Comparison of ENCODE assay signal across 1 cellular context in genomic region chr3:171981271-171981605, GRCh38.
A peak's percentile ranks its signal among the peaks of the same experiment; 100 is the strongest.
TF ChIP-seq lines count a peak whose summit lies in the region.

No MANE protein-coding gene starts in this region.

TF ChIP-seq in K562, 482 proteins besides CTCF, POLR2A, EP300 and RAD21 (continued from another document):
- TF ChIP-seq ZBTB9 (CRISPR knock-in tag; IDR thresholded peaks at IDR 0.05) = peak; percentile 6; the same call in 1 of the 2 replicates
- no peak for TF ChIP-seq RBM25 (IDR thresholded peaks at IDR 0.05; ENCODE audit: low read depth, low read length, severe bottlenecking)
- no peak for TF ChIP-seq ZFPM2 (CRISPR knock-in tag; IDR thresholded peaks at IDR 0.05)
- TF ChIP-seq PURB (CRISPR knock-in tag; IDR thresholded peaks at IDR 0.05; ENCODE audit: low read depth) = no peak
- no peak for TF ChIP-seq CEBPG (CRISPR knock-in tag; IDR thresholded peaks at IDR 0.05)
- no peak for TF ChIP-seq CEBPG (tag; conservative IDR thresholded peaks at IDR 0.05 in 1 of 2, IDR thresholded peaks at IDR 0.05 in 1 of 2)
- TF ChIP-seq ARID1B (IDR thresholded peaks at IDR 0.05) = no peak
- no peak for TF ChIP-seq DACH1 (IDR thresholded peaks at IDR 0.05; ENCODE audit: partially characterized antibody)
